Comparison of ENCODE assay signal across 15 cellular contexts in the genomic region with DNA sequence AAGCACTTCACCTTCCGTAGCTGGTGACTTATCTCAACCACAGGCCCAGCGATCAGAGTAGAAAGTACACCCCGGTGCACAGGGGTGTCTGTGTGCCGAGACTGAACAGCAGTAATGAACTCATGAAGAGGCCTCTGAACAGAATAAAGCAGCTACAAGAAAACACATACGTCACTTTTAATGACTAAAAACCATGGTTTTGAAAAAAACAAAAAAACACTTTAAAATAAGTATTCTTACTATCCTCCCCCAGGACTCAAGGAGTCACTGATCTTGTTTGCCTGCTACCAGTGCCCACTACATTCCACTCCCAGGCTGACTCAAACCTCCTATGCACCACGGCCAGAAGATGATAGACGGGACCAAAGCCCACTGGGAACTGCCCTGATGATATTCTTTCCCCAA. TPM values are rescaled to one million over a fixed set of nuclear protein-coding genes. Genes with fewer than 3 reads are reported as not detected.
A peak's percentile ranks its signal among the peaks of the same experiment; 100 is the strongest.
DNase-seq lines count a peak whose midpoint lies in the region; FAIRE-seq and TF ChIP-seq lines count a peak whose summit lies in the region.
"Had no signal": no experiment of that assay in that cellular context is flagged by ENCODE, and none has a peak within 500 bp of the region (broad histone marks: within the 10 kb centered on the region; RNA-seq: fewer than 3 reads in every experiment).

No MANE protein-coding gene starts in this region.

- intact Hi-C loops in esophagus squamous epithelium (cut with DNase I) = no loop called here

- POLR2A ChIA-PET in activated CD4-positive, alpha-beta memory T cell treated with anti-CD3 and anti-CD28 coated beads, Interleukin-2, amount 10 ng/mL, durations not matched to agents 7 days and 5 days (lab: Charles Lee) = interaction anchor here (1.0 to 1.3 kb wide), 2 partner anchors 13 to 14 kb away, joined by 4 to 6 read pairs; no protein-coding TSS in a partner anchor

- peaks cover 18% of the 10 kb centered on the region for H3K79me2 ChIP-seq in ACC112 (ENCODE audit: control insufficient read depth, insufficient read depth, low read length, unreplicated experiment)

- H3K27ac Mint-ChIP-seq in activated CD4-positive, alpha-beta memory T cell treated with anti-CD3 and anti-CD28 coated beads, Interleukin-2, amount 10 ng/mL, durations not matched to agents 7 days and 5 days = peak overlapping the region; percentile 34
- H3K27ac Mint-ChIP-seq in glutamatergic neuron (ENCODE audit: unreplicated experiment) = peak overlapping the region; percentile 78

- CTCF ChIA-PET in activated CD4-positive, alpha-beta memory T cell treated with anti-CD3 and anti-CD28 coated beads, Interleukin-2, amount 10 ng/mL, durations not matched to agents 7 days and 5 days (lab: Charles Lee) = interaction anchor here (1.6 kb wide), 1 partner anchor 326 kb away, joined by 4 read pairs; no protein-coding TSS in a partner anchor

- no peak for TF ChIP-seq POLR2A in esophagus squamous epithelium (IDR thresholded peaks at IDR 0.05)

- H3K36me3 Mint-ChIP-seq in activated CD4-positive, alpha-beta memory T cell treated with anti-CD3 and anti-CD28 coated beads, Interleukin-2, amount 10 ng/mL, durations not matched to agents 7 days and 5 days (ENCODE audit: low read depth) = peaks cover 74% of the 10 kb centered on the region
- no peaks in the 10 kb centered on the region for H3K36me3 Mint-ChIP-seq in glutamatergic neuron (ENCODE audit: unreplicated experiment)

- 71 to 81% methylated on average over 7 of the region's 7 CpGs for WGBS in esophagus squamous epithelium, 2 donors

- no peaks in the 10 kb centered on the region for H3K9me3 Mint-ChIP-seq in activated CD4-positive, alpha-beta memory T cell treated with anti-CD3 and anti-CD28 coated beads, Interleukin-2, amount 10 ng/mL, durations not matched to agents 7 days and 5 days
- no peaks in the 10 kb centered on the region for H3K9me3 Mint-ChIP-seq in glutamatergic neuron (ENCODE audit: unreplicated experiment)

- H3K4me3 ChIP-seq in ACC112 (ENCODE audit: low read depth, low read length) (peak overlapping the region; percentile 1; the same call in 1 of the 2 replicates), esophagus squamous epithelium (no peak overlapping the region)
- H3K4me3 ChIP-seq: dorsolateral prefrontal cortex, upper lobe of right lung had no signal

- H3K4me3 Mint-ChIP-seq in activated CD4-positive, alpha-beta memory T cell treated with anti-CD3 and anti-CD28 coated beads, Interleukin-2, amount 10 ng/mL, durations not matched to agents 7 days and 5 days = no peak overlapping the region
- no peak overlapping the region for H3K4me3 Mint-ChIP-seq in glutamatergic neuron (ENCODE audit: unreplicated experiment)

- peaks cover 15% of the 10 kb centered on the region for H3K4me1 Mint-ChIP-seq in activated CD4-positive, alpha-beta memory T cell treated with anti-CD3 and anti-CD28 coated beads, Interleukin-2, amount 10 ng/mL, durations not matched to agents 7 days and 5 days
- H3K4me1 Mint-ChIP-seq in glutamatergic neuron (ENCODE audit: low read depth, unreplicated experiment) = peaks cover 10% of the 10 kb centered on the region

- no peak for TF ChIP-seq CTCF in glutamatergic neuron (IDR thresholded peaks at IDR 0.05; ENCODE audit: partially characterized antibody, unreplicated experiment)
- TF ChIP-seq CTCF in D721Med (IDR thresholded peaks at IDR 0.05; ENCODE audit: insufficient read depth, missing control alignments) = no peak
- no peak for TF ChIP-seq CTCF in esophagus squamous epithelium (IDR thresholded peaks at IDR 0.05)

- H3K36me3 ChIP-seq in ACC112 (ENCODE audit: insufficient read depth, low read length) (peaks cover 5% of the 10 kb centered on the region; the same call in 1 of the 2 replicates), esophagus squamous epithelium (peaks cover 0 to 57% (median 4%) of the 10 kb centered on the region in 3 donors)

- H3K27ac ChIP-seq in ACC112 (ENCODE audit: low read depth, low read length) = peak overlapping the region; percentile 97
- no peak overlapping the region for H3K27ac ChIP-seq in esophagus squamous epithelium
- H3K27ac ChIP-seq: dorsolateral prefrontal cortex, upper lobe of right lung had no signal

- H2AFZ ChIP-seq in ACC112 (ENCODE audit: low read length, unreplicated experiment) = no peak overlapping the region

- peak; percentile 85 for DNase-seq in GM03348 (ENCODE audit: low spot score)
- DNase-seq in activated CD4-positive, alpha-beta memory T cell treated with anti-CD3 and anti-CD28 coated beads, Interleukin-2, amount 10 ng/mL, durations not matched to agents 7 days and 5 days = no peak
- no peak for DNase-seq in glutamatergic neuron
- no peak for DNase-seq in DMS79 (lab: John Stamatoyannopoulos, UW)
- no peak for DNase-seq in cerebellar nuclear complex (lab: John Stamatoyannopoulos, UW)
- no peak for DNase-seq in D721Med (ENCODE audit: insufficient read length, low spot score)
- no peak for DNase-seq in esophagus squamous epithelium (lab: John Stamatoyannopoulos, UW)
- DNase-seq: activated effector memory CD4-positive, alpha-beta T cell treated with anti-CD3 and anti-CD28 coated beads, Interleukin-2, amount 50 U/mL, for 16 hours; dorsolateral prefrontal cortex; Kasumi-1; NCI-H2107; upper lobe of right lung had no signal

- H3K27me3 Mint-ChIP-seq in activated CD4-positive, alpha-beta memory T cell treated with anti-CD3 and anti-CD28 coated beads, Interleukin-2, amount 10 ng/mL, durations not matched to agents 7 days and 5 days = no peaks in the 10 kb centered on the region
- H3K27me3 Mint-ChIP-seq in glutamatergic neuron (ENCODE audit: unreplicated experiment) = peaks cover 1% of the 10 kb centered on the region

- H3K4me1 ChIP-seq in ACC112 (ENCODE audit: control insufficient read depth, insufficient read depth, low read length, unreplicated experiment) (peaks cover 42% of the 10 kb centered on the region), esophagus squamous epithelium (no peaks in the 10 kb centered on the region)
- H3K4me1 ChIP-seq: upper lobe of right lung had no signal

- no peaks in the 10 kb centered on the region for H3K9me3 ChIP-seq in esophagus squamous epithelium
- H3K9me3 ChIP-seq: upper lobe of right lung had no signal

- FAIRE-seq in D721Med (lab: Jason Lieb, UNC) = no peak
- FAIRE-seq: GM19239, TTC549 had no signal

- no peaks in the 10 kb centered on the region for H3K27me3 ChIP-seq in ACC112 (ENCODE audit: insufficient read depth, low read length)
- no peaks in the 10 kb centered on the region for H3K27me3 ChIP-seq in esophagus squamous epithelium
- H3K27me3 ChIP-seq: dorsolateral prefrontal cortex, upper lobe of right lung had no signal

RNA-seq across cellular contexts. Expression of a gene that starts 53.8 kb away (rescaled TPM):
- total RNA-seq in activated CD4-positive, alpha-beta memory T cell treated with anti-CD3 and anti-CD28 coated beads, Interleukin-2, amount 10 ng/mL, durations not matched to agents 7 days and 5 days = 100 to 1,000 TPM; 151 TPM
- 27.2 TPM for total RNA-seq in glutamatergic neuron (ENCODE audit: unreplicated experiment)
- 10 to 100 TPM in 2 of 4 donors, 1 to 10 TPM in 2; 7.3 to 23.1 (median 13.7) TPM for total RNA-seq in esophagus squamous epithelium
